26 cellular contexts compared by ENCODE assay signal in the genomic region with DNA sequence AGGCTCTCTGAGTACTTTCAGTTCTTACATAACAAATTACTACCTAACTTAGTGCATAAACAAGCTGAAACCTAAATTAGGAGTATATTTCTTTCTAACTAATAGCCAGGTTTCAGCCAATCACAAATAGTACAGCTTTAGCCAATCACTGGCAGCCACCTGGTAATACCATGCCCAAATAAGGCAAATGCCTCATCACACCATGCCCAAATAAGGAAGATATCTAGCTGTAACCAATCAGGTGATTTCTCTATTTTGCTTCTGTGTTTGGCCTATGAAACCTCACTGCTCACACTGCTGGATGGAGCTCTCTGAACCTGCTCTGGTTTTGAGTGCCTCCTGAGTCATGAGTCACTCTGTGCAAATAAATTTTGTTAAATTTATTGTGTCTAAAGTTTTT.
DNase-seq lines count a peak whose midpoint lies in the region; ATAC-seq, FAIRE-seq and TF ChIP-seq lines count a peak whose summit lies in the region.
"Had no signal": no experiment of that assay in that cellular context is flagged by ENCODE, and none has a peak within 500 bp of the region (broad histone marks: within the 10 kb centered on the region; RNA-seq: fewer than 3 reads in every experiment).

No MANE protein-coding gene starts in this region.

- TF ChIP-seq RAD21 in HepG2 (CRISPR knock-in tag; IDR thresholded peaks at IDR 0.05): no peak

- BruUV-seq in HepG2 (replicated peaks; lab: Mats Ljungman, UMichigan) (no TSS peak), PC-9 (replicated peaks; lab: Mats Ljungman, UMichigan) (no TSS peak)

- no peak overlapping the region for H2AFZ ChIP-seq in HepG2 (ENCODE audit: low read length)
- peak overlapping the region; percentile 53; the same call in 1 of the 2 replicates for H2AFZ ChIP-seq in PC-9

- POLR2A ChIA-PET in HepG2 (lab: Yijun Ruan, JAX): no interaction called here
- POLR2A ChIA-PET in PC-9 (lab: Charles Lee; ENCODE audit: unreplicated experiment): no interaction called here

- no peaks in the 10 kb centered on the region for H3K4me1 Mint-ChIP-seq in endodermal cell
- H3K4me1 Mint-ChIP-seq: mesothelial cell of epicardium, T-helper 17 cell had no signal

- ATAC-seq in HepG2: no peak
- ATAC-seq in right lobe of liver: no peak
- ATAC-seq: gastroesophageal sphincter; natural killer cell treated with Interleukin-12 subunit alpha and Interleukin-12 subunit beta and Interleukin-15 and Interleukin-18, amount 100 ng/mL, for 72 hours; pancreas; T-helper 17 cell had no signal

- no peaks in the 10 kb centered on the region for H3K9me3 ChIP-seq in HepG2 (ENCODE audit: low read length)
- no peaks in the 10 kb centered on the region for H3K9me3 ChIP-seq in right lobe of liver
- peaks cover 3% of the 10 kb centered on the region; the same call in 1 of the 2 replicates for H3K9me3 ChIP-seq in PC-9 (ENCODE audit: insufficient read depth, low read depth)
- H3K9me3 ChIP-seq in endodermal cell (ENCODE audit: control insufficient read depth, low read length): peaks cover 6% of the 10 kb centered on the region
- H3K9me3 ChIP-seq: gastroesophageal sphincter, pancreas, SJSA1, transverse colon had no signal

- no peaks in the 10 kb centered on the region for H4K20me1 ChIP-seq in HepG2 (ENCODE audit: insufficient read depth, low read length)
- H4K20me1 ChIP-seq in PC-9 (ENCODE audit: insufficient read depth): no peaks in the 10 kb centered on the region

- no peak for DNase-seq in HepG2 (ENCODE audit: low spot score)
- no peak for DNase-seq in right lobe of liver
- no peak for DNase-seq in GM19239 (ENCODE audit: insufficient read length, low spot score)
- peak in 1 of 2 experiments; percentile 73 for DNase-seq in PC-9
- peak; percentile 88 for DNase-seq in renal cortical epithelial cell (ENCODE audit: low read depth)
- no peak for DNase-seq in endodermal cell
- no peak for DNase-seq in H7
- no peak for DNase-seq in HTR-8/SVneo (ENCODE audit: insufficient read length, low spot score)
- DNase-seq: AML-193; amygdala; caudate nucleus; EL; erythroblast; NCI-H1417; NCI-H2171; NCI-H526 treated with DMSO at 0.1 percent for 48 hours; pancreas; stimulated activated naive CD4-positive, alpha-beta T cell treated with Interleukin-2 at 50 U/mL for 16 hours; T-helper 17 cell; transverse colon; WERI-Rb-1 had no signal

- no peaks in the 10 kb centered on the region for H3K9me3 Mint-ChIP-seq in endodermal cell
- H3K9me3 Mint-ChIP-seq: mesothelial cell of epicardium; natural killer cell treated with Interleukin-12 subunit alpha and Interleukin-12 subunit beta and Interleukin-15 and Interleukin-18, amount 100 ng/mL, for 72 hours had no signal

- no peaks in the 10 kb centered on the region for H3F3A ChIP-seq in PC-9 (ENCODE audit: insufficient read depth, low read depth)

- H3K9me2 ChIP-seq in PC-9 (ENCODE audit: insufficient read depth): no peaks in the 10 kb centered on the region

- CTCF ChIA-PET in HepG2 (lab: Yijun Ruan, JAX; ENCODE audit: low intra/inter-chr PET ratio, low total read pairs) (no interaction called here), PC-9 (lab: Charles Lee) (no interaction called here)

- no peak overlapping the region for H3K9ac ChIP-seq in HepG2 (ENCODE audit: insufficient read depth, low read depth, low read length)
- H3K9ac ChIP-seq in endodermal cell (ENCODE audit: extremely low read depth, low read length, poor library complexity, severe bottlenecking): no peak overlapping the region

- TF ChIP-seq POLR2A in HepG2 (IDR thresholded peaks at IDR 0.05; ENCODE audit: insufficient read depth in 1 of 2, low read depth in 2 of 2, low read length in 2 of 2): no peak
- no peak for TF ChIP-seq POLR2A in right lobe of liver (IDR thresholded peaks at IDR 0.05)

- H3K36me3 ChIP-seq in HepG2 (replicated peaks in 1 of 2; ENCODE audit: control insufficient read depth in 1 of 2, insufficient read depth in 2 of 2, low read length in 2 of 2) (no peaks in the 10 kb centered on the region), right lobe of liver (no peaks in the 10 kb centered on the region), PC-9 (ENCODE audit: low read depth) (no peaks in the 10 kb centered on the region), endodermal cell (ENCODE audit: control insufficient read depth, insufficient read depth, low read length) (no peaks in the 10 kb centered on the region), H7 (replicated peaks; ENCODE audit: control insufficient read depth, insufficient read depth, low read length) (no peaks in the 10 kb centered on the region)
- H3K36me3 ChIP-seq: gastroesophageal sphincter, pancreas, SJSA1, transverse colon, WERI-Rb-1 had no signal

- TF ChIP-seq EP300 in HepG2 (IDR thresholded peaks at IDR 0.05; ENCODE audit: low read depth in 2 of 2, low read length in 2 of 2) (no peak), HepG2 (CRISPR knock-in tag; IDR thresholded peaks at IDR 0.05; ENCODE audit: borderline replicate concordance) (no peak)

- H3K27me3 ChIP-seq in HepG2 (ENCODE audit: control insufficient read depth in 1 of 2, insufficient read depth in 2 of 2, low read length in 2 of 2) (no peaks in the 10 kb centered on the region; a peak in 1 of 5 replicates), right lobe of liver (no peaks in the 10 kb centered on the region), PC-9 (ENCODE audit: insufficient read depth, low read depth) (no peaks in the 10 kb centered on the region), endodermal cell (ENCODE audit: control insufficient read depth, insufficient read depth, low read length, poor library complexity, severe bottlenecking) (no peaks in the 10 kb centered on the region), H7 (ENCODE audit: control insufficient read depth, insufficient read depth, low read length) (no peaks in the 10 kb centered on the region)
- H3K27me3 ChIP-seq: gastroesophageal sphincter, pancreas, SJSA1, transverse colon had no signal

- H3K27ac ChIP-seq in HepG2 (ENCODE audit: extremely low read length, insufficient read depth, low read length): no peak overlapping the region
- H3K27ac ChIP-seq in right lobe of liver: no peak overlapping the region
- peak overlapping the region; percentile 25; the same call in 1 of the 2 replicates for H3K27ac ChIP-seq in PC-9
- H3K27ac ChIP-seq in endodermal cell (ENCODE audit: low read depth, low read length): no peak overlapping the region
- H3K27ac ChIP-seq: gastroesophageal sphincter, pancreas, SJSA1, transverse colon, WERI-Rb-1 had no signal

- H3K36me3 Mint-ChIP-seq in endodermal cell (ENCODE audit: low read depth): no peaks in the 10 kb centered on the region
- H3K36me3 Mint-ChIP-seq: mesothelial cell of epicardium; natural killer cell treated with Interleukin-12 subunit alpha and Interleukin-12 subunit beta and Interleukin-15 and Interleukin-18, amount 100 ng/mL, for 72 hours had no signal

- H3K4me3 Mint-ChIP-seq in endodermal cell: no peak overlapping the region
- H3K4me3 Mint-ChIP-seq: mesothelial cell of epicardium; natural killer cell treated with Interleukin-12 subunit alpha and Interleukin-12 subunit beta and Interleukin-15 and Interleukin-18, amount 100 ng/mL, for 72 hours; T-helper 17 cell had no signal

- no peaks in the 10 kb centered on the region for H3K27me3 Mint-ChIP-seq in endodermal cell (ENCODE audit: insufficient read depth)
- H3K27me3 Mint-ChIP-seq: natural killer cell treated with Interleukin-12 subunit alpha and Interleukin-12 subunit beta and Interleukin-15 and Interleukin-18, amount 100 ng/mL, for 72 hours had no signal

- H3K4me3 ChIP-seq in HepG2 (replicated peaks in 1 of 3; ENCODE audit: insufficient read depth in 1 of 3, low read depth in 2 of 3, low read length in 3 of 3): no peak overlapping the region
- H3K4me3 ChIP-seq in right lobe of liver: no peak overlapping the region
- no peak overlapping the region for H3K4me3 ChIP-seq in PC-9
- H3K4me3 ChIP-seq in endodermal cell (ENCODE audit: low read length): no peak overlapping the region
- H3K4me3 ChIP-seq in H7 (ENCODE audit: insufficient read depth, low read depth, low read length): no peak overlapping the region
- H3K4me3 ChIP-seq: gastroesophageal sphincter, pancreas, SJSA1, transverse colon had no signal

- H3K27ac Mint-ChIP-seq in endodermal cell: no peak overlapping the region
- H3K27ac Mint-ChIP-seq: mesothelial cell of epicardium; natural killer cell treated with Interleukin-12 subunit alpha and Interleukin-12 subunit beta and Interleukin-15 and Interleukin-18, amount 100 ng/mL, for 72 hours; T-helper 17 cell had no signal

- in situ Hi-C loops in HepG2 (cut with HindIII; ENCODE audit: extremely low pct_ligation_motif_present, low pct_unique_long_range_greater_than_20kb): no loop called here

- H3K79me2 ChIP-seq in HepG2 (ENCODE audit: insufficient read depth, low read length): no peaks in the 10 kb centered on the region
- no peaks in the 10 kb centered on the region for H3K79me2 ChIP-seq in PC-9 (ENCODE audit: low read depth)

- FAIRE-seq in HepG2 (lab: Jason Lieb, UNC) (no peak), GM19239 (lab: Jason Lieb, UNC) (peak; percentile 39), HTR-8/SVneo (lab: Jason Lieb, UNC) (no peak)
- FAIRE-seq: H54 had no signal

- TF ChIP-seq CTCF in HepG2 (CRISPR knock-in tag; IDR thresholded peaks at IDR 0.05) (no peak), right lobe of liver (IDR thresholded peaks at IDR 0.05) (no peak), PC-9 (conservative IDR thresholded peaks at IDR 0.05) (no peak), endodermal cell (conservative IDR thresholded peaks at IDR 0.05) (no peak)

- intact Hi-C loops in HepG2 (cut with micrococcal nuclease; ENCODE audit: unreplicated experiment): no loop called here
- intact Hi-C loops in right lobe of liver (cut with DNase I): no loop called here
- intact Hi-C loops in PC-9 (cut with micrococcal nuclease; ENCODE audit: unreplicated experiment): no loop called here

- H3K4me1 ChIP-seq in HepG2 (ENCODE audit: insufficient read depth, low read length) (no peaks in the 10 kb centered on the region), right lobe of liver (no peaks in the 10 kb centered on the region), PC-9 (replicated peaks; ENCODE audit: insufficient read depth) (peaks cover 21% of the 10 kb centered on the region), endodermal cell (ENCODE audit: control insufficient read depth, insufficient read depth, low read length) (no peaks in the 10 kb centered on the region)
- H3K4me1 ChIP-seq: gastroesophageal sphincter, pancreas, transverse colon had no signal

- no peak overlapping the region for H3K4me2 ChIP-seq in HepG2 (ENCODE audit: low read depth, low read length)
- no peak overlapping the region for H3K4me2 ChIP-seq in PC-9

TF ChIP-seq in HepG2, 621 proteins besides CTCF, POLR2A, EP300 and RAD21 (continues in another document):
- TF ChIP-seq ATM (IDR thresholded peaks at IDR 0.05; ENCODE audit: borderline replicate concordance) (no peak), ARNT (IDR thresholded peaks at IDR 0.05) (no peak)
